In the genomic region with DNA sequence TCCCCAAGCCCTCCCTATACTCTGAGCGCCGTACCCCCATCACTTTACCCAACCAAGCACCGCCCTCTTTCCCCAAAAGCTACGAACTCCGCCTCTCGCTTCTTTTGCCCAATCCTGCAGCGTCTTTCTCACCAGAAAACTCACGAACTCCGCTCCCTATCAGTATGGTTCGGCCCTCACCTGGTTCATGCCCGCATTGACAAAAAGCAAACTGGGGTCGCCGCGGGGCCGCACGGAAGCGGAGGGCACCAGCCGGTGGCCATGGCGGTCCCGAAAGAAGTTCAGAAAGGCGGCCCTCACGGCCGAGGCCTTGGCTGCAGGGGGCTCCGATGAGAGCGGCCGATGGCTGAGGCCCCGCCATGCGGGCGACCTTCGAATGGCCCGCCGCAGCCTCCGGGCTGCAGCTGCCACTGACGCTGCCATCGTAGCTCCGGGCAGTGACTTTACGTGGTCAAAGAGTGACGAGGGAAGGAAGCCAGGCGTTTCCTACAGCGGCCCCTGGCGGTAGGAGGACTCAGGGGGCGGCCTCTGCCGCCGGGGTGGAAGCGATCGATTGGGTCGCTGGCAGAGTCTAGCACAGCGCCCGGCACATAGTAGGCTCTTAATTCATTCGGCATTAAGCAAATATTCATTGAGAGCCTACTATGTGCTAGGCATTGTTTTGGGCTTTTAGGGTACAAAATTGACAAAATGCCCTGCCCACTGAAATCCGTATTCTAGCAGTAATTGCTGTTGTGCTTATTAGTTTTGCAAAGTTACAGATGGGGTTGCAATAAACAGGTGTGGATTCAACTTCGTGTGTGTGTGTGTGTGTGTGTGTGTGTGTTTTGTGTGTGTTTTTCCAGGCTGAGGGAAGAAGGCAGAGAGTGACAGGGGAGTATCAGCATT, we compare ENCODE assay signal across 1 cellular context.
A peak's percentile ranks its signal among the peaks of the same experiment; 100 is the strongest.
TF ChIP-seq lines count a peak whose summit lies in the region.

TSS of gene AARS2 (minus strand) at position 447 of the 888 bp plus-strand sequence. CDS start at position 423, 24 bp downstream.

TF ChIP-seq in HepG2, 621 proteins besides CTCF, POLR2A, EP300 and RAD21 (continued from another document and continues in another):
- TF ChIP-seq PAXIP1 (CRISPR knock-in tag; conservative IDR thresholded peaks at IDR 0.05) (peak; percentile 60), REL (CRISPR knock-in tag; conservative IDR thresholded peaks at IDR 0.05) (peak; percentile 89; the same call in 1 of the 2 replicates), MNT (IDR thresholded peaks at IDR 0.05) (0 out of 2 replicates have a peak, but pooled peaks have one; percentile 6), SRF (IDR thresholded peaks at IDR 0.05; ENCODE audit: low read depth, low read length) (no peak), ATAD3A (CRISPR knock-in tag; IDR thresholded peaks at IDR 0.05) (peak; percentile 84; the same call in 1 of the 2 replicates), RELA (CRISPR knock-in tag; IDR thresholded peaks at IDR 0.05) (peak; percentile 94; the same call in 1 of the 2 replicates), RFX3 (CRISPR knock-in tag; IDR thresholded peaks at IDR 0.05) (peak; percentile 60), ZMYM4 (CRISPR knock-in tag; IDR thresholded peaks at IDR 0.05) (peak; percentile 100), EEA1 (CRISPR knock-in tag; IDR thresholded peaks at IDR 0.05; ENCODE audit: borderline replicate concordance) (peak; percentile 95; the same call in 1 of the 2 replicates), GTF2F1 (IDR thresholded peaks at IDR 0.05; ENCODE audit: low read length) (no peak), KIAA2018 (CRISPR knock-in tag; IDR thresholded peaks at IDR 0.05; ENCODE audit: borderline replicate concordance) (0 out of 2 replicates have a peak, but pooled peaks have one; percentile 47), TARDBP (CRISPR knock-in tag; IDR thresholded peaks at IDR 0.05) (peak; percentile 97), HNRNPLL (IDR thresholded peaks at IDR 0.05; ENCODE audit: low read depth, low read length, poor library complexity, severe bottlenecking) (peak; percentile 95), AGO2 (optimal IDR thresholded peaks at IDR 0.05; ENCODE audit: low read depth, low read length) (peak; percentile 68), ZNF749 (CRISPR knock-in tag; IDR thresholded peaks at IDR 0.05; ENCODE audit: borderline replicate concordance) (peak; percentile 94; the same call in 1 of the 2 replicates), ZNF3 (CRISPR knock-in tag; IDR thresholded peaks at IDR 0.05) (peak; percentile 88), HNF4G (IDR thresholded peaks at IDR 0.05; ENCODE audit: borderline replicate concordance, low read depth, low read length) (peak; percentile 51; the same call in 1 of the 2 replicates), HNF4G (CRISPR knock-in tag; IDR thresholded peaks at IDR 0.05; ENCODE audit: borderline replicate concordance, low read depth) (peak; percentile 76; the same call in 1 of the 2 replicates), ZNF629 (CRISPR knock-in tag; conservative IDR thresholded peaks at IDR 0.05) (peak; percentile 60), ZFP36L2 (CRISPR knock-in tag; IDR thresholded peaks at IDR 0.05) (peak; percentile 87; the same call in 1 of the 2 replicates), SOX13 (IDR thresholded peaks at IDR 0.05) (no peak), SOX13 (CRISPR knock-in tag; conservative IDR thresholded peaks at IDR 0.05 in 1 of 2, IDR thresholded peaks at IDR 0.05 in 1 of 2) (peak in 1 of 2 experiments; percentile 74; a peak in 2 of 4 replicates)
- TF ChIP-seq, protein P1, sequence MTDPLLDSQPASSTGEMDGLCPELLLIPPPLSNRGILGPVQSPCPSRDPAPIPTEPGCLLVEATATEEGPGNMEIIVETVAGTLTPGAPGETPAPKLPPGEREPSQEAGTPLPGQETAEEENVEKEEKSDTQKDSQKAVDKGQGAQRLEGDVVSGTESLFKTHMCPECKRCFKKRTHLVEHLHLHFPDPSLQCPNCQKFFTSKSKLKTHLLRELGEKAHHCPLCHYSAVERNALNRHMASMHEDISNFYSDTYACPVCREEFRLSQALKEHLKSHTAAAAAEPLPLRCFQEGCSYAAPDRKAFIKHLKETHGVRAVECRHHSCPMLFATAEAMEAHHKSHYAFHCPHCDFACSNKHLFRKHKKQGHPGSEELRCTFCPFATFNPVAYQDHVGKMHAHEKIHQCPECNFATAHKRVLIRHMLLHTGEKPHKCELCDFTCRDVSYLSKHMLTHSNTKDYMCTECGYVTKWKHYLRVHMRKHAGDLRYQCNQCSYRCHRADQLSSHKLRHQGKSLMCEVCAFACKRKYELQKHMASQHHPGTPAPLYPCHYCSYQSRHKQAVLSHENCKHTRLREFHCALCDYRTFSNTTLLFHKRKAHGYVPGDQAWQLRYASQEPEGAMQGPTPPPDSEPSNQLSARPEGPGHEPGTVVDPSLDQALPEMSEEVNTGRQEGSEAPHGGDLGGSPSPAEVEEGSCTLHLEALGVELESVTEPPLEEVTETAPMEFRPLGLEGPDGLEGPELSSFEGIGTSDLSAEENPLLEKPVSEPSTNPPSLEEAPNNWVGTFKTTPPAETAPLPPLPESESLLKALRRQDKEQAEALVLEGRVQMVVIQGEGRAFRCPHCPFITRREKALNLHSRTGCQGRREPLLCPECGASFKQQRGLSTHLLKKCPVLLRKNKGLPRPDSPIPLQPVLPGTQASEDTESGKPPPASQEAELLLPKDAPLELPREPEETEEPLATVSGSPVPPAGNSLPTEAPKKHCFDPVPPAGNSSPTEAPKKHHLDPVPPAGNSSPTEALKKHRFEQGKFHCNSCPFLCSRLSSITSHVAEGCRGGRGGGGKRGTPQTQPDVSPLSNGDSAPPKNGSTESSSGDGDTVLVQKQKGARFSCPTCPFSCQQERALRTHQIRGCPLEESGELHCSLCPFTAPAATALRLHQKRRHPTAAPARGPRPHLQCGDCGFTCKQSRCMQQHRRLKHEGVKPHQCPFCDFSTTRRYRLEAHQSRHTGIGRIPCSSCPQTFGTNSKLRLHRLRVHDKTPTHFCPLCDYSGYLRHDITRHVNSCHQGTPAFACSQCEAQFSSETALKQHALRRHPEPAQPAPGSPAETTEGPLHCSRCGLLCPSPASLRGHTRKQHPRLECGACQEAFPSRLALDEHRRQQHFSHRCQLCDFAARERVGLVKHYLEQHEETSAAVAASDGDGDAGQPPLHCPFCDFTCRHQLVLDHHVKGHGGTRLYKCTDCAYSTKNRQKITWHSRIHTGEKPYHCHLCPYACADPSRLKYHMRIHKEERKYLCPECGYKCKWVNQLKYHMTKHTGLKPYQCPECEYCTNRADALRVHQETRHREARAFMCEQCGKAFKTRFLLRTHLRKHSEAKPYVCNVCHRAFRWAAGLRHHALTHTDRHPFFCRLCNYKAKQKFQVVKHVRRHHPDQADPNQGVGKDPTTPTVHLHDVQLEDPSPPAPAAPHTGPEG (CRISPR knock-in tag; IDR thresholded peaks at IDR 0.05): peak; percentile 89
- TF ChIP-seq, protein P2, sequence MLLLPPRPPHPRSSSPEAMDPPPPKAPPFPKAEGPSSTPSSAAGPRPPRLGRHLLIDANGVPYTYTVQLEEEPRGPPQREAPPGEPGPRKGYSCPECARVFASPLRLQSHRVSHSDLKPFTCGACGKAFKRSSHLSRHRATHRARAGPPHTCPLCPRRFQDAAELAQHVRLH (CRISPR knock-in tag; IDR thresholded peaks at IDR 0.05; ENCODE audit: borderline replicate concordance, low read depth): peak; percentile 99
- TF ChIP-seq, protein P3, sequence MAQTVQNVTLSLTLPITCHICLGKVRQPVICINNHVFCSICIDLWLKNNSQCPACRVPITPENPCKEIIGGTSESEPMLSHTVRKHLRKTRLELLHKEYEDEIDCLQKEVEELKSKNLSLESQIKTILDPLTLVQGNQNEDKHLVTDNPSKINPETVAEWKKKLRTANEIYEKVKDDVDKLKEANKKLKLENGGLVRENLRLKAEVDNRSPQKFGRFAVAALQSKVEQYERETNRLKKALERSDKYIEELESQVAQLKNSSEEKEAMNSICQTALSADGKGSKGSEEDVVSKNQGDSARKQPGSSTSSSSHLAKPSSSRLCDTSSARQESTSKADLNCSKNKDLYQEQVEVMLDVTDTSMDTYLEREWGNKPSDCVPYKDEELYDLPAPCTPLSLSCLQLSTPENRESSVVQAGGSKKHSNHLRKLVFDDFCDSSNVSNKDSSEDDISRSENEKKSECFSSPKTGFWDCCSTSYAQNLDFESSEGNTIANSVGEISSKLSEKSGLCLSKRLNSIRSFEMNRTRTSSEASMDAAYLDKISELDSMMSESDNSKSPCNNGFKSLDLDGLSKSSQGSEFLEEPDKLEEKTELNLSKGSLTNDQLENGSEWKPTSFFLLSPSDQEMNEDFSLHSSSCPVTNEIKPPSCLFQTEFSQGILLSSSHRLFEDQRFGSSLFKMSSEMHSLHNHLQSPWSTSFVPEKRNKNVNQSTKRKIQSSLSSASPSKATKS (CRISPR knock-in tag; IDR thresholded peaks at IDR 0.05): no peak
- TF ChIP-seq, protein P4, sequence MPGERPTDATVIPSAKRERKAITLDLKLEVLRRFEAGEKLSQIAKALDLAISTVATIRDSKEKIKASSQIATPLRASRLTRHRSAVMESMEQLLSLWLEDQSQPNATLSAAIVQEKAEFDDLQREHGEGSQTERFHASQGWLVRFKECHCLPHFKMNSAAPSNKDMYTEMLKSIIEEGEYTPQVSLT (CRISPR knock-in tag; IDR thresholded peaks at IDR 0.05; ENCODE audit: borderline replicate concordance, low read depth): no peak
